In genomic region chr1:214280386-214281029, GRCh38 we compare ENCODE assay signal across 8 cellular contexts. TPM values are rescaled to one million over a fixed set of nuclear protein-coding genes. Genes with fewer than 3 reads are reported as not detected.
DNase-seq lines count a peak whose midpoint lies in the region; ATAC-seq and TF ChIP-seq lines count a peak whose summit lies in the region.

No MANE protein-coding gene starts in this region.

- no TSS peak for BruUV-seq in OCI-LY7 (replicated peaks; lab: Mats Ljungman, UMichigan)

- H3K9me3 Mint-ChIP-seq in brain = peaks cover 0 to 2% (median 0%) of the 10 kb centered on the region in 5 experiments

- H3K4me3 Mint-ChIP-seq in brain = peak overlapping the region; percentile 89 to 92 (median 91)

- intact Hi-C loops in OCI-LY7 (cut with micrococcal nuclease; ENCODE audit: unreplicated experiment) = loop anchor here (5.0 kb wide), 2 partner anchors 47 to 322 kb away; partner anchors contain the start of gene CENPF

- TF ChIP-seq CTCF in OCI-LY7 (conservative IDR thresholded peaks at IDR 0.05; ENCODE audit: low read length) = no peak
- no peak for TF ChIP-seq CTCF in brain (conservative IDR thresholded peaks at IDR 0.05)

- H3K4me3 ChIP-seq in OCI-LY7 (ENCODE audit: low read depth, low read length, poor library complexity, severe bottlenecking) (peak overlapping the region; percentile 72), skeletal muscle tissue (ENCODE audit: low read length in 3 of 3) (peak overlapping the region; percentile 87 to 94 (median 88))

- H3K4me2 ChIP-seq in OCI-LY7 (ENCODE audit: low read length) = peak overlapping the region; percentile 85

- peak; percentile 82 for DNase-seq in DMS53 (lab: John Stamatoyannopoulos, UW)
- DNase-seq in OCI-LY7 (ENCODE audit: low spot score) = peak; percentile 44
- peak; percentile 47 for DNase-seq in iris pigment epithelial cell (ENCODE audit: low read depth)
- DNase-seq in NCI-H1048 (lab: John Stamatoyannopoulos, UW) = no peak

- H2AFZ ChIP-seq in OCI-LY7 (ENCODE audit: low read length) = peak overlapping the region; percentile 80

- ATAC-seq in GM19395 (IDR thresholded peaks at IDR 0.05; ENCODE audit: unreplicated experiment) (peak; percentile 56), HG03378 (IDR thresholded peaks at IDR 0.05; ENCODE audit: unreplicated experiment) (peak; percentile 42)

- H3K4me1 ChIP-seq in OCI-LY7 (ENCODE audit: insufficient read depth, low read length, poor library complexity, severe bottlenecking) = peaks cover 21% of the 10 kb centered on the region
- peaks cover 13 to 44% (median 20%) of the 10 kb centered on the region in 3 donors for H3K4me1 ChIP-seq in skeletal muscle tissue (ENCODE audit: control insufficient read depth in 3 of 3, insufficient read depth in 3 of 3, low read length in 3 of 3)

- H3K27me3 Mint-ChIP-seq in brain = peaks cover 6% of the 10 kb centered on the region

- CTCF ChIA-PET in OCI-LY7 (lab: Charles Lee; ENCODE audit: unreplicated experiment) = no interaction called here

- H4K20me1 ChIP-seq in OCI-LY7 (ENCODE audit: insufficient read depth, low read length) = 0 out of 2 replicates have a peak, but pooled peaks cover 3% of the 10 kb centered on the region

- peaks cover 42% of the 10 kb centered on the region for H3K4me1 Mint-ChIP-seq in brain

- H3K9me3 ChIP-seq in OCI-LY7 (ENCODE audit: low read length) = no peaks in the 10 kb centered on the region
- no peaks in the 10 kb centered on the region for H3K9me3 ChIP-seq in skeletal muscle tissue (ENCODE audit: control insufficient read depth in 3 of 3, low read length in 3 of 3)

- peaks cover 15% of the 10 kb centered on the region; the same call in 1 of the 2 replicates for H3K79me2 ChIP-seq in OCI-LY7 (ENCODE audit: insufficient read depth, low read depth, low read length)

- H3K9me2 ChIP-seq in OCI-LY7 (ENCODE audit: insufficient read depth, low read length) = no peaks in the 10 kb centered on the region

- peak overlapping the region; percentile 59 to 95 (median 89) for H3K27ac Mint-ChIP-seq in brain

- peaks cover 5% of the 10 kb centered on the region for H3K36me3 Mint-ChIP-seq in brain

- H3K36me3 ChIP-seq in OCI-LY7 (ENCODE audit: insufficient read depth, low read length) (no peaks in the 10 kb centered on the region), skeletal muscle tissue (ENCODE audit: control insufficient read depth in 3 of 3, insufficient read depth in 3 of 3, low read length in 3 of 3) (no peaks in the 10 kb centered on the region)

- H3K9ac ChIP-seq in skeletal muscle tissue (ENCODE audit: low read depth in 1 of 3, low read length in 3 of 3) = peak overlapping the region; percentile 75 to 94 (median 93)

- H3K27ac ChIP-seq in OCI-LY7 (ENCODE audit: low read depth, low read length, poor library complexity, severe bottlenecking) (peak overlapping the region; percentile 14), skeletal muscle tissue (ENCODE audit: low read depth, low read length) (peak overlapping the region; percentile 79)

- POLR2A ChIA-PET in OCI-LY7 (lab: Charles Lee) = interaction anchor here (0.6 kb wide), 1 partner anchor 658 kb away, joined by 3 read pairs; no protein-coding TSS in a partner anchor

- no peaks in the 10 kb centered on the region for H3K27me3 ChIP-seq in skeletal muscle tissue (ENCODE audit: control insufficient read depth in 3 of 3, insufficient read depth in 3 of 3, low read length in 3 of 3)

RNA-seq across cellular contexts. Expression of gene SMYD2, which starts 0.5 kb away (rescaled TPM):
- 26.5 and 36.5 TPM in 2 replicates for total RNA-seq in OCI-LY7 (2014; rRNA removed; shearing (Covaris generic))
- 20.8 and 22.3 TPM in 2 replicates for total RNA-seq in OCI-LY7 (2022)
- polyA plus RNA-seq in brain (ENCODE audit: insufficient read depth, low read depth, low replicate concordance) = 53.7 TPM
- total RNA-seq in skeletal muscle tissue = 63.2 TPM
